In the genomic region with DNA sequence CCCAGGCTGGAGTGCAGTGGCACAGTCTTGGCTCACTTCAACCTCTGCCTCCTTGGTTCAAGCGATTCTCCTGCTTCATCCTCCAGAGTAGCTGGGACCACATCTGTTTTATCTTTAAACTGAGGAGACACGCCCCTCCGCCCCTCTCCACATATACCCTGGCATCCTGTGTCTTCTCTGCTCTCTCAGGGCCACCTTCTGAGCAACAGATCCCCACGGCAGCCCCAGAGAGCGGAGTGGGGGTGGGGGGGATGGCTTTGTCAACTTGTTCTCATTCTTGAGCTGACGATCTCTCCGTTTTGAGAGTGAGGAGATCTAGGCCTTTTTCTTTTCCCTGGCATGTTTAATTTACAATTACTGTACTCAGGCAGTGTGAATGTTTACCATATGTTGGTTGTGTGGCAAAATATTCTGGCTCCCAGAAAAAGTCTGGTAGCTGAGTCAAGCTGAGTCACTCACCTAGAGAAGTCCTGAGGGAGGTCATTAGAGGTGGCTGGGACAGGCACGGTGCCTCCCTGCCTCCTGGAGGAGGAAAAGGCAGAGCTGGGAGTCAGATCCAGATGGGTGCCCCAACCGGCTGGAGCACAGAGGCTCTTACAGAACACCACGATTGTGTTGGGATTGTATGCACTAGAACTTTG, we compare ENCODE assay signal across 10 cellular contexts. TPM values are rescaled to one million over a fixed set of nuclear protein-coding genes. Genes with fewer than 3 reads are reported as not detected.
A peak's percentile ranks its signal among the peaks of the same experiment; 100 is the strongest.
DNase-seq lines count a peak whose midpoint lies in the region; ATAC-seq and TF ChIP-seq lines count a peak whose summit lies in the region.
"Had no signal": no experiment of that assay in that cellular context is flagged by ENCODE, and none has a peak within 500 bp of the region (broad histone marks: within the 10 kb centered on the region; RNA-seq: fewer than 3 reads in every experiment).

No MANE protein-coding gene starts in this region.

- TF ChIP-seq CTCF in gastroesophageal sphincter (IDR thresholded peaks at IDR 0.05) (peak in 1 of 4 experiments; percentile 43), suprapubic skin (IDR thresholded peaks at IDR 0.05) (no peak)

- no peak for ATAC-seq in activated T-cell treated with anti-CD3 and anti-CD28 coated beads, Interleukin-2, amount 50 U/mL, for 72 hours (replicated peaks in 1 of 2)
- ATAC-seq in gastroesophageal sphincter: peak; percentile 63

- peaks cover 30% of the 10 kb centered on the region for H3K4me1 Mint-ChIP-seq in activated T-cell treated with anti-CD3 and anti-CD28 coated beads, Interleukin-2, amount 50 U/mL, for 24 hours (ENCODE audit: low read depth)
- H3K4me1 Mint-ChIP-seq in activated T-cell treated with anti-CD3 and anti-CD28 coated beads, Interleukin-2, amount 50 U/mL, for 72 hours (ENCODE audit: low read depth): peaks cover 46% of the 10 kb centered on the region
- H3K4me1 Mint-ChIP-seq in activated CD4-positive, alpha-beta T cell treated with anti-CD3 and anti-CD28 coated beads, Interleukin-2, amount 10 ng/mL, durations not matched to agents 24 days and 14 days: peaks cover 12% of the 10 kb centered on the region

- H3K27me3 Mint-ChIP-seq in activated T-cell treated with anti-CD3 and anti-CD28 coated beads, Interleukin-2, amount 50 U/mL, for 24 hours: peaks cover 4% of the 10 kb centered on the region
- H3K27me3 Mint-ChIP-seq in activated T-cell treated with anti-CD3 and anti-CD28 coated beads, Interleukin-2, amount 50 U/mL, for 72 hours (ENCODE audit: low read depth): peaks cover 22% of the 10 kb centered on the region
- H3K27me3 Mint-ChIP-seq in activated CD4-positive, alpha-beta T cell treated with anti-CD3 and anti-CD28 coated beads, Interleukin-2, amount 10 ng/mL, durations not matched to agents 24 days and 14 days: peaks cover 3% of the 10 kb centered on the region

- TF ChIP-seq EP300 in gastroesophageal sphincter (IDR thresholded peaks at IDR 0.05): no peak
- no peak for TF ChIP-seq EP300 in suprapubic skin (IDR thresholded peaks at IDR 0.05)

- peak; percentile 20 for DNase-seq in activated T-cell treated with anti-CD3 and anti-CD28 coated beads, Interleukin-2, amount 50 U/mL, for 24 hours
- DNase-seq in activated T-cell treated with anti-CD3 and anti-CD28 coated beads, Interleukin-2, amount 50 U/mL, for 72 hours: no peak
- DNase-seq in SJSA1 (ENCODE audit: low read depth in 1 of 2, low spot score in 2 of 2): peak; percentile 90 to 96
- DNase-seq in suprapubic skin (ENCODE audit: low spot score in 2 of 2): peak in 1 of 2 donors; percentile 57
- DNase-seq in Ammon's horn (ENCODE audit: low spot score): no peak
- DNase-seq in activated CD4-positive, alpha-beta T cell treated with anti-CD3 and anti-CD28 coated beads, Interleukin-2, amount 10 ng/mL, durations not matched to agents 24 days and 14 days: no peak
- no peak for DNase-seq in central memory CD4-positive, alpha-beta T cell

- H3K36me3 ChIP-seq in SJSA1: no peaks in the 10 kb centered on the region
- H3K36me3 ChIP-seq in gastroesophageal sphincter: no peaks in the 10 kb centered on the region
- no peaks in the 10 kb centered on the region for H3K36me3 ChIP-seq in suprapubic skin
- H3K36me3 ChIP-seq: BLaER1 treated with 17β-estradiol and CSF1 and Interleukin-3, amounts not matched to agents 10 nM and 100 nM had no signal

- H3K27ac Mint-ChIP-seq in activated T-cell treated with anti-CD3 and anti-CD28 coated beads, Interleukin-2, amount 50 U/mL, for 24 hours: no peak overlapping the region
- no peak overlapping the region for H3K27ac Mint-ChIP-seq in activated T-cell treated with anti-CD3 and anti-CD28 coated beads, Interleukin-2, amount 50 U/mL, for 72 hours
- H3K27ac Mint-ChIP-seq in activated CD4-positive, alpha-beta T cell treated with anti-CD3 and anti-CD28 coated beads, Interleukin-2, amount 10 ng/mL, durations not matched to agents 24 days and 14 days: no peak overlapping the region

- no peaks in the 10 kb centered on the region for H3K9me3 Mint-ChIP-seq in activated T-cell treated with anti-CD3 and anti-CD28 coated beads, Interleukin-2, amount 50 U/mL, for 24 hours
- no peaks in the 10 kb centered on the region for H3K9me3 Mint-ChIP-seq in activated T-cell treated with anti-CD3 and anti-CD28 coated beads, Interleukin-2, amount 50 U/mL, for 72 hours
- H3K9me3 Mint-ChIP-seq in activated CD4-positive, alpha-beta T cell treated with anti-CD3 and anti-CD28 coated beads, Interleukin-2, amount 10 ng/mL, durations not matched to agents 24 days and 14 days: no peaks in the 10 kb centered on the region

- intact Hi-C loops in activated CD4-positive, alpha-beta T cell treated with anti-CD3 and anti-CD28 coated beads, Interleukin-2, amount 10 ng/mL, durations not matched to agents 24 days and 14 days (cut with micrococcal nuclease): no loop called here

- H3K4me3 Mint-ChIP-seq in activated T-cell treated with anti-CD3 and anti-CD28 coated beads, Interleukin-2, amount 50 U/mL, for 24 hours: no peak overlapping the region
- peak overlapping the region in 1 of 2 donors; percentile 53 for H3K4me3 Mint-ChIP-seq in activated T-cell treated with anti-CD3 and anti-CD28 coated beads, Interleukin-2, amount 50 U/mL, for 72 hours
- no peak overlapping the region for H3K4me3 Mint-ChIP-seq in activated CD4-positive, alpha-beta T cell treated with anti-CD3 and anti-CD28 coated beads, Interleukin-2, amount 10 ng/mL, durations not matched to agents 24 days and 14 days

- WGBS in gastroesophageal sphincter (ENCODE audit: low coverage in 1 of 2), 2 donors: 58 to 64% methylated on average over 3 to 9 of the region's 10 CpGs
- WGBS in suprapubic skin: 58% methylated on average over 10 of the region's 10 CpGs

- H3K27ac ChIP-seq in SJSA1 (peak overlapping the region; percentile 59), gastroesophageal sphincter (peak overlapping the region in 2 of 4 donors; percentile 41 to 44), suprapubic skin (peak overlapping the region; percentile 46)
- H3K27ac ChIP-seq: BLaER1 treated with 17β-estradiol and CSF1 and Interleukin-3, amounts not matched to agents 10 nM and 100 nM; dorsolateral prefrontal cortex had no signal

- no peaks in the 10 kb centered on the region for H3K36me3 Mint-ChIP-seq in activated T-cell treated with anti-CD3 and anti-CD28 coated beads, Interleukin-2, amount 50 U/mL, for 24 hours (ENCODE audit: low read depth)
- no peaks in the 10 kb centered on the region for H3K36me3 Mint-ChIP-seq in activated T-cell treated with anti-CD3 and anti-CD28 coated beads, Interleukin-2, amount 50 U/mL, for 72 hours (ENCODE audit: insufficient read depth in 2 of 2)
- no peaks in the 10 kb centered on the region for H3K36me3 Mint-ChIP-seq in activated CD4-positive, alpha-beta T cell treated with anti-CD3 and anti-CD28 coated beads, Interleukin-2, amount 10 ng/mL, durations not matched to agents 24 days and 14 days (ENCODE audit: low read depth)

- no peak for TF ChIP-seq POLR2A in gastroesophageal sphincter (IDR thresholded peaks at IDR 0.05)
- TF ChIP-seq POLR2A in suprapubic skin (IDR thresholded peaks at IDR 0.05): no peak

- H3K4me3 ChIP-seq in SJSA1 (no peak overlapping the region), gastroesophageal sphincter (no peak overlapping the region), suprapubic skin (no peak overlapping the region)
- H3K4me3 ChIP-seq: BLaER1 treated with 17β-estradiol and CSF1 and Interleukin-3, amounts not matched to agents 10 nM and 100 nM; dorsolateral prefrontal cortex had no signal

- H3K9me3 ChIP-seq in SJSA1 (replicated peaks) (no peaks in the 10 kb centered on the region; the same call in 1 of the 2 replicates), gastroesophageal sphincter (no peaks in the 10 kb centered on the region), suprapubic skin (no peaks in the 10 kb centered on the region)

- H3K27me3 ChIP-seq in SJSA1 (replicated peaks) (no peaks in the 10 kb centered on the region), gastroesophageal sphincter (no peaks in the 10 kb centered on the region), suprapubic skin (no peaks in the 10 kb centered on the region)
- H3K27me3 ChIP-seq: dorsolateral prefrontal cortex had no signal

- H3K4me1 ChIP-seq in SJSA1 (replicated peaks) (peaks cover 31% of the 10 kb centered on the region), gastroesophageal sphincter (peaks cover 0 to 16% (median 0%) of the 10 kb centered on the region in 3 donors), suprapubic skin (peaks cover 6% of the 10 kb centered on the region)

RNA-seq across cellular contexts. Expression of a gene that starts 19.5 kb away (rescaled TPM):
- total RNA-seq in activated T-cell treated with anti-CD3 and anti-CD28 coated beads, Interleukin-2, amount 50 U/mL, for 72 hours: 100 to 1,000 TPM; 223 to 250 TPM
- total RNA-seq in SJSA1 (2014; rRNA removed; shearing (Covaris generic)): 161 and 209 TPM in 2 replicates
- total RNA-seq in gastroesophageal sphincter (100 to 1,000 TPM; 142 to 384 (median 169) TPM), suprapubic skin (100 to 1,000 TPM; 179 to 249 (median 211) TPM)
- 284 and 299 TPM in 2 replicates for total RNA-seq in activated CD4-positive, alpha-beta T cell treated with anti-CD3 and anti-CD28 coated beads, Interleukin-2, amount 10 ng/mL, durations not matched to agents 24 days and 14 days

Comparison
In these comparisons a context has a peak if more than half of its experiments do, and no peak if none do; other contexts are left out.
1. DNase-seq: peak in activated T-cell treated with anti-CD3 and anti-CD28 coated beads, Interleukin-2, amount 50 U/mL, for 24 hours (single experiment) and SJSA1 (2 of 2); none in activated T-cell treated with anti-CD3 and anti-CD28 coated beads, Interleukin-2, amount 50 U/mL, for 72 hours (0 of 2), Ammon's horn (single experiment), activated CD4-positive, alpha-beta T cell treated with anti-CD3 and anti-CD28 coated beads, Interleukin-2, amount 10 ng/mL, durations not matched to agents 24 days and 14 days (single experiment) and central memory CD4-positive, alpha-beta T cell (single experiment).